In the genomic region with DNA sequence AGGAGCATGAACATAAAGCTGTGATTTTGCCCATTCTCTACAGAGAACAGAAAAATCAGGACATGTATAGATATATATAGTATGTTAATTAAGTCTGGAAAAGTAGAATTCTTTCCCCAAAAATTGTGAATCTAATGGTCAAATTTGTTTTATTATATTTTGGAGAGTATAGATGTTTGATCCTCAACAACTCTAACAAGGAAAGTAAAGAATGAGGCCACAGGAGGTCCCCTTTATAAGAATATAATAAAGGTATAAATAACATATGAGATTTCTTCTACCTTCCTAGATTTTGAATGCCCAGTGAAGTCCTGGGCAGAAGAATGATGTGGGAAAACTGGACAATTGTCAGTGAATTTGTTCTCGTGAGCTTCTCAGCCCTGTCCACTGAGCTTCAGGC, we compare ENCODE assay signal across 30 cellular contexts. TPM values are rescaled to one million over a fixed set of nuclear protein-coding genes. Genes with fewer than 3 reads are reported as not detected.
"Had no signal": no experiment of that assay in that cellular context is flagged by ENCODE, and none has a peak within 500 bp of the region (broad histone marks: within the 10 kb centered on the region; RNA-seq: fewer than 3 reads in every experiment).

OR10A4 (plus strand) TSS at position 301 of the 400 bp plus-strand sequence; CDS start at position 324, 23 bp downstream.

- H3K27me3 ChIP-seq: ovary, right lobe of liver, sigmoid colon, stomach, thyroid gland, tibial nerve, upper lobe of right lung, uterus had no signal

- H3K27me3 Mint-ChIP-seq: progenitor cell of endocrine pancreas, type B pancreatic cell had no signal

- H3K27ac Mint-ChIP-seq: naive thymus-derived CD8-positive, alpha-beta T cell; natural killer cell treated with Interleukin-12 subunit alpha and Interleukin-12 subunit beta and Interleukin-15 and Interleukin-18, amount 100 ng/mL, for 72 hours; nephron progenitor cell; progenitor cell of endocrine pancreas; stimulated activated effector memory CD8-positive, alpha-beta T cell treated with anti-CD3 and anti-CD28 coated beads, Interleukin-12 subunit alpha, Interleukin-12 subunit beta, amount 100 ng/mL, for 72 hours; stimulated activated naive CD8-positive, alpha-beta T cell treated with anti-CD3 and anti-CD28 coated beads, Interleukin-15, Interleukin-2, amounts not matched to agents 100 ng/mL and 50 ng/mL, for 24 hours; type B pancreatic cell had no signal

- H3K4me1 ChIP-seq: parathyroid adenoma, psoas muscle, right lobe of liver, sigmoid colon, stomach, thyroid gland, tibial nerve, upper lobe of right lung, uterus had no signal

- H3K4me3 ChIP-seq: ovary, psoas muscle, right lobe of liver, sigmoid colon, stomach, thoracic aorta, thyroid gland, tibial nerve, upper lobe of right lung, uterus had no signal

- H3K4me1 Mint-ChIP-seq: naive thymus-derived CD8-positive, alpha-beta T cell; nephron progenitor cell; neural crest cell; stimulated activated effector memory CD8-positive, alpha-beta T cell treated with anti-CD3 and anti-CD28 coated beads, Interleukin-12 subunit alpha, Interleukin-12 subunit beta, amount 100 ng/mL, for 72 hours; stimulated activated naive B cell treated with anti-CD40 and anti-IgM and Interleukin-4, amounts not matched to agents 10 μg/mL and 1 μg/mL and 100 μg/mL, for 72 hours had no signal

- H3K36me3 Mint-ChIP-seq: naive thymus-derived CD8-positive, alpha-beta T cell; natural killer cell treated with Interleukin-12 subunit alpha and Interleukin-12 subunit beta and Interleukin-15 and Interleukin-18, amount 100 ng/mL, for 72 hours; stimulated activated effector memory CD8-positive, alpha-beta T cell treated with anti-CD3 and anti-CD28 coated beads, Interleukin-12 subunit alpha, Interleukin-12 subunit beta, amount 100 ng/mL, for 72 hours; stimulated activated naive B cell treated with anti-CD40 and anti-IgM and Interleukin-4, amounts not matched to agents 10 μg/mL and 1 μg/mL and 100 μg/mL, for 72 hours; type B pancreatic cell had no signal

- H3K9ac ChIP-seq: parathyroid adenoma had no signal

- H2AFZ ChIP-seq: parathyroid adenoma had no signal

- H3K9me3 ChIP-seq: ovary, psoas muscle, right lobe of liver, thoracic aorta, thyroid gland, upper lobe of right lung, uterus had no signal

- H3K27ac ChIP-seq: ovary, parathyroid adenoma, psoas muscle, right lobe of liver, sigmoid colon, stomach, thoracic aorta, thyroid gland, tibial nerve, upper lobe of right lung, uterus had no signal

- H3K79me2 ChIP-seq: parathyroid adenoma had no signal

- H3K4me3 Mint-ChIP-seq: naive thymus-derived CD8-positive, alpha-beta T cell; natural killer cell treated with Interleukin-12 subunit alpha and Interleukin-12 subunit beta and Interleukin-15 and Interleukin-18, amount 100 ng/mL, for 72 hours; nephron progenitor cell; neural crest cell; stimulated activated effector memory CD8-positive, alpha-beta T cell treated with anti-CD3 and anti-CD28 coated beads, Interleukin-12 subunit alpha, Interleukin-12 subunit beta, amount 100 ng/mL, for 72 hours; stimulated activated naive B cell treated with anti-CD40 and anti-IgM and Interleukin-4, amounts not matched to agents 10 μg/mL and 1 μg/mL and 100 μg/mL, for 72 hours; stimulated activated naive CD8-positive, alpha-beta T cell treated with anti-CD3 and anti-CD28 coated beads, Interleukin-15, Interleukin-2, amounts not matched to agents 100 ng/mL and 50 ng/mL, for 24 hours; type B pancreatic cell had no signal

- DNase-seq: naive thymus-derived CD8-positive, alpha-beta T cell; nephron progenitor cell; occipital lobe; ovary; posterior cingulate gyrus; psoas muscle; right cardiac atrium; right lobe of liver; sigmoid colon; small intestine; stimulated activated CD4-positive, alpha-beta T cell treated with anti-CD3 and anti-CD28 coated beads, Interleukin-15, amount 100 ng/mL, for 24 hours; stimulated activated CD4-positive, alpha-beta T cell treated with anti-CD3 and anti-CD28 coated beads, Interleukin-2, amount 100 ng/mL, for 24 hours; stimulated activated CD4-positive, alpha-beta T cell treated with anti-CD3 and anti-CD28 coated beads, Interleukin-2, amount 100 ng/mL, for 48 hours; stimulated activated CD4-positive, alpha-beta T cell treated with anti-CD3 and anti-CD28 coated beads, Interleukin-4, amount 100 ng/mL, for 24 hours; stimulated activated naive B cell treated with anti-CD40 and anti-IgM and Interleukin-4, amounts not matched to agents 10 μg/mL and 1 μg/mL and 100 μg/mL, for 72 hours; stimulated activated naive CD4-positive, alpha-beta T cell treated with Interleukin-2 at 50 U/mL for 16 hours; stomach; thyroid gland; upper lobe of right lung; uterus had no signal

- H3K36me3 ChIP-seq: ovary, right lobe of liver, sigmoid colon, stomach, thoracic aorta, thyroid gland, tibial nerve, upper lobe of right lung, uterus had no signal

- H3K9me3 Mint-ChIP-seq: natural killer cell treated with Interleukin-12 subunit alpha and Interleukin-12 subunit beta and Interleukin-15 and Interleukin-18, amount 100 ng/mL, for 72 hours; nephron progenitor cell; stimulated activated naive B cell treated with anti-CD40 and anti-IgM and Interleukin-4, amounts not matched to agents 10 μg/mL and 1 μg/mL and 100 μg/mL, for 72 hours; stimulated activated naive CD8-positive, alpha-beta T cell treated with anti-CD3 and anti-CD28 coated beads, Interleukin-15, Interleukin-2, amounts not matched to agents 100 ng/mL and 50 ng/mL, for 24 hours; type B pancreatic cell had no signal

RNA-seq across cellular contexts. Expression of gene OR10A4, which starts in this region (rescaled TPM):
- polyA plus RNA-seq: naive thymus-derived CD8-positive, alpha-beta T cell; ovary; psoas muscle; right cardiac atrium; sigmoid colon; small intestine; stomach; urinary bladder had no signal
